12 cellular contexts compared by ENCODE assay signal in the genomic region with DNA sequence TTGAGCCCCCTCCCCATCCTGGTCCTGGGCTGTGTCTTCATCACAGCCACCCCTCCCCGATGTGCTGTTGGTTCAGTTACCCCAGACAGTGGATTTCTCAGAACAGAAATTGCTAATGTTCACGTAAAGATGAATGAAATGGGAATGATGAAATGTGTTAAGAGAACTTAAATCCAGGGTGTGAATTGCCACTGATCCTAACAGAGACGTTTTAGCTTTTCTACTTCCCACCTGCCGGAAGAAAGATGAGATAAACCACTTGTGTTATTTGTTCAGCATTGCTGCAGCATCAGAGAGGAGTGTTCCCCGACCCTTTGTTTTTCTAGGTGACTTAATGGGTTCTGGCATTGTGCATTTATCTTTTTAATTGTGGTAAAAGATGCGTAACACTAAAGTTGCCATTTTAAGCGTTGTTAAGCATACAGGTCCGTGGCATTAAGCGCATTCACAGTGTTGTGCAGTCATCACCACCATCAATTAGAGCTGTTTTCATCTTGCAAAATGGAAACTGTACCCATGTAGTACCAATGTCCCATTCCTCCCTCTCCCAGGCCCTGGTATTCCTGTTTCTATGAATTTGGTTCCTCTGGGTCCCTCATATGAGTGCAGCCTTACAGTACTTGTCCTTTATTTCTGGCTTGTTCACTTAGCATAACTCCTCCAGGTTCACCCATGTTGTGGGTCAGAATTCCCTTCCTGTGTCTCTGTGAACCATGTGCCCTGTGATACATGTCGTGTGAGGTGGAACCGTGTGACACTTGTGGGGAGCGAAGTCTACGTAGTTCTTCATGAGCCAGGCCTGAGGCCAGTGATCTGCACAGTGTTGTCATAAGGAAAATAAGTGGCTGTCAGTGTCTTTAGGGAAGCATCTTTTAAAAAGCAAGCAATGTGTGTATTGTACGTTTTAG.
A peak's percentile ranks its signal among the peaks of the same experiment; 100 is the strongest.
DNase-seq lines count a peak whose midpoint lies in the region; ATAC-seq and TF ChIP-seq lines count a peak whose summit lies in the region.
"Had no signal": no experiment of that assay in that cellular context is flagged by ENCODE, and none has a peak within 500 bp of the region (broad histone marks: within the 10 kb centered on the region; RNA-seq: fewer than 3 reads in every experiment).

No MANE protein-coding gene starts in this region.

- no peak for TF ChIP-seq CTCF in psoas muscle (IDR thresholded peaks at IDR 0.05)

- no peak overlapping the region for H3K4me3 ChIP-seq in skeletal muscle tissue (ENCODE audit: low read length in 3 of 3)
- H3K4me3 ChIP-seq in psoas muscle, result no peak overlapping the region

- no peak overlapping the region for H3K9ac ChIP-seq in skeletal muscle tissue (ENCODE audit: low read depth in 1 of 3, low read length in 3 of 3)

- no peak for ATAC-seq in psoas muscle

- peaks cover 27 to 61% (median 31%) of the 10 kb centered on the region in 3 donors for H3K4me1 ChIP-seq in skeletal muscle tissue (ENCODE audit: control insufficient read depth in 3 of 3, insufficient read depth in 3 of 3, low read length in 3 of 3)
- H3K4me1 ChIP-seq in psoas muscle, result peaks cover 25% of the 10 kb centered on the region
- H3K4me1 ChIP-seq: BE2C had no signal

- intact Hi-C loops in psoas muscle (cut with DNase I), result loop anchor here in 1 of 2 donors (10.0 kb wide), 1 partner anchor 335 kb away; no protein-coding TSS in a partner anchor

- H3K27me3 ChIP-seq in skeletal muscle tissue (ENCODE audit: control insufficient read depth in 3 of 3, insufficient read depth in 3 of 3, low read length in 3 of 3) (no peaks in the 10 kb centered on the region), psoas muscle (ENCODE audit: insufficient read depth in 3 of 3, low read length in 2 of 3) (no peaks in the 10 kb centered on the region)
- H3K27me3 ChIP-seq: BE2C had no signal

- no peaks in the 10 kb centered on the region for H3K36me3 ChIP-seq in skeletal muscle tissue (ENCODE audit: control insufficient read depth in 3 of 3, insufficient read depth in 3 of 3, low read length in 3 of 3)
- no peaks in the 10 kb centered on the region for H3K36me3 ChIP-seq in psoas muscle (ENCODE audit: insufficient read depth in 1 of 2, low read depth in 1 of 2)
- H3K36me3 ChIP-seq: BE2C had no signal

- H3K9me3 ChIP-seq in skeletal muscle tissue (ENCODE audit: control insufficient read depth in 3 of 3, low read length in 3 of 3) (no peaks in the 10 kb centered on the region), psoas muscle (no peaks in the 10 kb centered on the region)
- H3K9me3 ChIP-seq: BE2C had no signal

- WGBS in psoas muscle, 3 donors, result 88 to 91% (median 89%) methylated on average over 14 of the region's 14 CpGs

- DNase-seq in DMS79 treated with DMSO at 0.1 percent for 48 hours (lab: John Stamatoyannopoulos, UW) (peak; percentile 70), NCI-H1436 treated with DMSO at 0.1 percent for 48 hours (lab: John Stamatoyannopoulos, UW) (peak; percentile 96), NCI-H748 (lab: John Stamatoyannopoulos, UW; ENCODE audit: unreplicated experiment) (peak; percentile 96), glomerular visceral epithelial cell (ENCODE audit: extremely low spot score) (no peak), putamen (ENCODE audit: low spot score) (no peak), psoas muscle (no peak)
- DNase-seq: activated naive CD4-positive, alpha-beta T cell treated with anti-CD3 and anti-CD28 coated beads, Interleukin-2, amount 10 ng/mL, durations not matched to agents 7 days and 5 days; BE2C; kidney; MM.1S; SIG-M5 had no signal

- H3K27ac ChIP-seq in skeletal muscle tissue (ENCODE audit: low read depth, low read length), result peak overlapping the region; percentile 6
- H3K27ac ChIP-seq in psoas muscle, result no peak overlapping the region

Comparison
In these comparisons a context has a peak if more than half of its experiments do, and no peak if none do; other contexts are left out.
1. DNase-seq: peak in DMS79 treated with DMSO at 0.1 percent for 48 hours (single experiment), NCI-H1436 treated with DMSO at 0.1 percent for 48 hours (single experiment) and NCI-H748 (single experiment); none in glomerular visceral epithelial cell (single experiment), putamen (single experiment) and psoas muscle (0 of 2).